Comparison of ENCODE assay signal across 14 cellular contexts in genomic region chr19:45471116-45471865, GRCh38. TPM values are rescaled to one million over a fixed set of nuclear protein-coding genes. Genes with fewer than 3 reads are reported as not detected.
A peak's percentile ranks its signal among the peaks of the same experiment; 100 is the strongest.
DNase-seq lines count a peak whose midpoint lies in the region; ATAC-seq and TF ChIP-seq lines count a peak whose summit lies in the region.
"Had no signal": no experiment of that assay in that cellular context is flagged by ENCODE, and none has a peak within 500 bp of the region (broad histone marks: within the 10 kb centered on the region; RNA-seq: fewer than 3 reads in every experiment).

No MANE protein-coding gene starts in this region.

- H3K27me3 ChIP-seq in PC-9 (ENCODE audit: insufficient read depth, low read depth) (no peaks in the 10 kb centered on the region), endocrine pancreas (ENCODE audit: control insufficient read depth, insufficient read depth, low read length) (peaks cover 5% of the 10 kb centered on the region)
- H3K27me3 ChIP-seq: ovary had no signal

- ATAC-seq in activated CD4-positive, alpha-beta T cell treated with anti-CD3 and anti-CD28 coated beads for 36 hours, result no peak

- intact Hi-C loops in activated CD4-positive, alpha-beta T cell treated with anti-CD3 and anti-CD28 coated beads for 36 hours (cut with DNase I, micrococcal nuclease), result no loop called here
- intact Hi-C loops in PC-9 (cut with micrococcal nuclease; ENCODE audit: unreplicated experiment), result no loop called here

- H3K4me3 ChIP-seq in PC-9 (no peak overlapping the region), endocrine pancreas (ENCODE audit: control insufficient read depth, insufficient read depth, low read length) (peak overlapping the region; percentile 23)
- H3K4me3 ChIP-seq: ovary had no signal

- H3K36me3 ChIP-seq in PC-9 (ENCODE audit: low read depth), result no peaks in the 10 kb centered on the region
- peaks cover 45% of the 10 kb centered on the region for H3K36me3 ChIP-seq in endocrine pancreas (ENCODE audit: control insufficient read depth, insufficient read depth, low read length)
- H3K36me3 ChIP-seq: ovary had no signal

- H3K4me2 ChIP-seq in PC-9, result peak overlapping the region; percentile 100; the same call in 1 of the 2 replicates

- H3K9me2 ChIP-seq in PC-9 (ENCODE audit: insufficient read depth), result no peaks in the 10 kb centered on the region

- DNase-seq in activated CD4-positive, alpha-beta T cell treated with anti-CD3 and anti-CD28 coated beads, Interleukin-2, amount 50 U/mL, for 1 hour, result peak; percentile 16
- no peak for DNase-seq in activated CD4-positive, alpha-beta T cell treated with anti-CD3 and anti-CD28 coated beads for 36 hours
- DNase-seq in PC-9 (no peak), osteocyte (ENCODE audit: extremely low spot score, unreplicated experiment) (no peak), DMS153 treated with DMSO at 0.1 percent for 48 hours (lab: John Stamatoyannopoulos, UW; ENCODE audit: unreplicated experiment) (no peak), ecto neural progenitor cell (ENCODE audit: low spot score) (no peak), AML-193 (lab: John Stamatoyannopoulos, UW) (no peak)
- DNase-seq: DMS79; NCI-H2081; NCI-H82; stimulated activated CD4-positive, alpha-beta T cell treated with anti-CD3 and anti-CD28 coated beads, Interleukin-12 subunit alpha, Interleukin-12 subunit beta, amount 100 ng/mL, for 4 hours had no signal

- no peak overlapping the region for H3K27ac ChIP-seq in PC-9
- H3K27ac ChIP-seq: ovary had no signal

- no peak overlapping the region for H3K4me3 Mint-ChIP-seq in activated CD4-positive, alpha-beta T cell treated with anti-CD3 and anti-CD28 coated beads for 36 hours
- H3K4me3 Mint-ChIP-seq in osteocyte (ENCODE audit: unreplicated experiment), result peak overlapping the region; percentile 92

- no peak for TF ChIP-seq CTCF in PC-9 (conservative IDR thresholded peaks at IDR 0.05)
- no peak for TF ChIP-seq CTCF in osteocyte (IDR thresholded peaks at IDR 0.05)

- H2AFZ ChIP-seq in PC-9, result no peak overlapping the region

- H3K36me3 Mint-ChIP-seq in activated CD4-positive, alpha-beta T cell treated with anti-CD3 and anti-CD28 coated beads for 36 hours (ENCODE audit: low read depth), result peaks cover 25% of the 10 kb centered on the region
- H3K36me3 Mint-ChIP-seq in osteocyte (ENCODE audit: unreplicated experiment), result peaks cover 16% of the 10 kb centered on the region

- no peaks in the 10 kb centered on the region for H3K9me3 Mint-ChIP-seq in activated CD4-positive, alpha-beta T cell treated with anti-CD3 and anti-CD28 coated beads for 36 hours (ENCODE audit: low read depth)
- no peaks in the 10 kb centered on the region for H3K9me3 Mint-ChIP-seq in osteocyte (ENCODE audit: unreplicated experiment)

- H3K27ac Mint-ChIP-seq in activated CD4-positive, alpha-beta T cell treated with anti-CD3 and anti-CD28 coated beads for 36 hours, result no peak overlapping the region
- peak overlapping the region; percentile 18 for H3K27ac Mint-ChIP-seq in osteocyte (ENCODE audit: unreplicated experiment)

- H3K4me1 ChIP-seq in PC-9 (replicated peaks; ENCODE audit: insufficient read depth) (peaks cover 19% of the 10 kb centered on the region), endocrine pancreas (ENCODE audit: control insufficient read depth, insufficient read depth, low read length) (no peaks in the 10 kb centered on the region)

- H3K9ac ChIP-seq in endocrine pancreas (ENCODE audit: control insufficient read depth, insufficient read depth, low read length), result peak overlapping the region; percentile 7

- H3K9me3 ChIP-seq in PC-9 (ENCODE audit: insufficient read depth, low read depth) (no peaks in the 10 kb centered on the region), endocrine pancreas (ENCODE audit: control insufficient read depth, low read length) (no peaks in the 10 kb centered on the region)
- H3K9me3 ChIP-seq: ovary had no signal

- peaks cover 32% of the 10 kb centered on the region for H3K4me1 Mint-ChIP-seq in activated CD4-positive, alpha-beta T cell treated with anti-CD3 and anti-CD28 coated beads for 36 hours
- peaks cover 23% of the 10 kb centered on the region for H3K4me1 Mint-ChIP-seq in osteocyte (ENCODE audit: unreplicated experiment)

- CTCF ChIA-PET in activated CD4-positive, alpha-beta T cell treated with anti-CD3 and anti-CD28 coated beads for 36 hours (lab: Charles Lee), result interaction anchor here (0.6 to 1.8 kb wide), 3 partner anchors 8 to 293 kb away, joined by 3 to 4 read pairs (median 3); partner anchors contain the start of gene TRAPPC6A
- CTCF ChIA-PET in PC-9 (lab: Charles Lee), result interaction anchor here (0.7 kb wide), 1 partner anchor 19 kb away, joined by 4 read pairs; no protein-coding TSS in a partner anchor

- BruUV-seq in PC-9 (replicated peaks; lab: Mats Ljungman, UMichigan), result no TSS peak

- peaks cover 16% of the 10 kb centered on the region for H3K27me3 Mint-ChIP-seq in activated CD4-positive, alpha-beta T cell treated with anti-CD3 and anti-CD28 coated beads for 36 hours
- H3K27me3 Mint-ChIP-seq in osteocyte (ENCODE audit: unreplicated experiment), result no peaks in the 10 kb centered on the region

- no peaks in the 10 kb centered on the region; the same call in 1 of the 2 replicates for H4K20me1 ChIP-seq in PC-9 (ENCODE audit: insufficient read depth)

- H3K79me2 ChIP-seq in PC-9 (ENCODE audit: low read depth), result no peaks in the 10 kb centered on the region

- H3F3A ChIP-seq in PC-9 (ENCODE audit: insufficient read depth, low read depth), result peaks cover 40% of the 10 kb centered on the region; the same call in 1 of the 2 replicates

- POLR2A ChIA-PET in activated CD4-positive, alpha-beta T cell treated with anti-CD3 and anti-CD28 coated beads for 36 hours (lab: Charles Lee), result no interaction called here
- POLR2A ChIA-PET in PC-9 (lab: Charles Lee; ENCODE audit: unreplicated experiment), result no interaction called here

RNA-seq across cellular contexts. Expression of gene FOSB, which starts 3.5 kb away (rescaled TPM):
- 1 to 10 TPM; 7.3 to 7.7 TPM for total RNA-seq in activated CD4-positive, alpha-beta T cell treated with anti-CD3 and anti-CD28 coated beads for 36 hours
- total RNA-seq in PC-9 (2021) (7.9 and 16.5 TPM in 2 replicates), osteocyte (93.8 and 176 TPM in 2 replicates)

RNA-seq across cellular contexts. Expression of gene RTN2, which starts 25.6 kb away (rescaled TPM):
- 1 to 10 TPM; 2.0 to 3.2 TPM for total RNA-seq in activated CD4-positive, alpha-beta T cell treated with anti-CD3 and anti-CD28 coated beads for 36 hours
- total RNA-seq in PC-9 (2021), result 49.6 and 50.1 TPM in 2 replicates
- 15.6 and 15.8 TPM in 2 replicates for total RNA-seq in osteocyte

RNA-seq across cellular contexts. Expression of gene PPM1N, which starts 27.0 kb away (rescaled TPM):
- 1 to 10 TPM; 2.8 to 3.1 TPM for total RNA-seq in activated CD4-positive, alpha-beta T cell treated with anti-CD3 and anti-CD28 coated beads for 36 hours
- 5.0 and 9.5 TPM in 2 replicates for total RNA-seq in PC-9 (2021)
- total RNA-seq in osteocyte, result 0.29 and 0.62 TPM in 2 replicates
- total RNA-seq: lung microvascular endothelial cell had no signal

RNA-seq across cellular contexts. Expression of gene VASP, which starts 36.0 kb away (rescaled TPM):
- total RNA-seq in activated CD4-positive, alpha-beta T cell treated with anti-CD3 and anti-CD28 coated beads for 36 hours, result 100 to 1,000 TPM; 152 to 153 TPM
- 123 and 155 TPM in 2 replicates for total RNA-seq in PC-9 (2021)
- 61.9 and 68.9 TPM in 2 replicates for total RNA-seq in osteocyte

RNA-seq across cellular contexts. Expression of gene ERCC1, which starts 47.6 kb away (rescaled TPM):
- 10 to 100 TPM; 58.1 to 71.8 TPM for total RNA-seq in activated CD4-positive, alpha-beta T cell treated with anti-CD3 and anti-CD28 coated beads for 36 hours
- total RNA-seq in PC-9 (2021) (102 and 138 TPM in 2 replicates), osteocyte (96.7 and 117 TPM in 2 replicates)
